ENCODE assay signal across 8 cellular contexts in genomic region chr20:35699127-35699913, GRCh38. TPM values are rescaled to one million over a fixed set of nuclear protein-coding genes. Genes with fewer than 3 reads are reported as not detected.
DNase-seq lines count a peak whose midpoint lies in the region; ATAC-seq and TF ChIP-seq lines count a peak whose summit lies in the region.

NFS1 (minus strand) TSS chr20:35699352; CDS start chr20:35699288, 64 bp downstream.
ROMO1 (plus strand) TSS chr20:35699405; CDS start chr20:35699633, 228 bp downstream.

- H3K4me3 ChIP-seq in AG10803 (ENCODE audit: low read length) (peak within 1 kb of the TSS; percentile 94), coronary artery (peak within 1 kb of the TSS; percentile 90)

- peaks cover 40% of the 10 kb centered on the region for H3K4me1 Mint-ChIP-seq in activated CD4-positive, alpha-beta T cell treated with anti-CD3 and anti-CD28 coated beads, Interleukin-2, amount 10 ng/mL, durations not matched to agents 24 days and 14 days

- H3K27ac ChIP-seq in coronary artery = peak within 1 kb of the TSS; percentile 90 to 93

- TF ChIP-seq CTCF in AG10803 (conservative IDR thresholded peaks at IDR 0.05; ENCODE audit: low read length) = 0 out of 2 replicates have a peak, but pooled peaks have one; percentile 3
- TF ChIP-seq CTCF in coronary artery (IDR thresholded peaks at IDR 0.05) = no peak

- peak within 1 kb of the TSS; percentile 98 for H3K27ac Mint-ChIP-seq in activated CD4-positive, alpha-beta T cell treated with anti-CD3 and anti-CD28 coated beads, Interleukin-2, amount 10 ng/mL, durations not matched to agents 24 days and 14 days

- DNase-seq in AG10803 (ENCODE audit: low read depth) = peak; percentile 73
- peak; percentile 85 to 93 for DNase-seq in NCI-H524 (lab: John Stamatoyannopoulos, UW)
- DNase-seq in activated CD4-positive, alpha-beta T cell treated with anti-CD3 and anti-CD28 coated beads, Interleukin-2, amount 10 ng/mL, durations not matched to agents 24 days and 14 days = peak; percentile 95
- DNase-seq in coronary artery (ENCODE audit: low spot score) = peak; percentile 91
- peak; percentile 76 to 89 for DNase-seq in left colon
- DNase-seq in stimulated activated CD4-positive, alpha-beta T cell treated with anti-CD3 and anti-CD28 coated beads, Interleukin-1b, Interleukin-23, amount 100 ng/mL, for 48 hours = peak; percentile 87

- peaks cover 48% of the 10 kb centered on the region for H3K36me3 Mint-ChIP-seq in activated CD4-positive, alpha-beta T cell treated with anti-CD3 and anti-CD28 coated beads, Interleukin-2, amount 10 ng/mL, durations not matched to agents 24 days and 14 days (ENCODE audit: low read depth)

- intact Hi-C loops in activated CD4-positive, alpha-beta T cell treated with anti-CD3 and anti-CD28 coated beads, Interleukin-2, amount 10 ng/mL, durations not matched to agents 24 days and 14 days (cut with micrococcal nuclease) = loop anchor here (1.0 to 5.0 kb wide), 7 partner anchors 35 to 255 kb away; partner anchors contain the start of genes CPNE1, PHF20, RBM12 and SCAND1
- intact Hi-C loops in left colon (cut with DNase I, micrococcal nuclease) = no loop called here

- no peaks in the 10 kb centered on the region for H3K9me3 Mint-ChIP-seq in activated CD4-positive, alpha-beta T cell treated with anti-CD3 and anti-CD28 coated beads, Interleukin-2, amount 10 ng/mL, durations not matched to agents 24 days and 14 days

- peak within 1 kb of the TSS; percentile 91 for H3K4me3 Mint-ChIP-seq in activated CD4-positive, alpha-beta T cell treated with anti-CD3 and anti-CD28 coated beads, Interleukin-2, amount 10 ng/mL, durations not matched to agents 24 days and 14 days

- H3K27me3 Mint-ChIP-seq in activated CD4-positive, alpha-beta T cell treated with anti-CD3 and anti-CD28 coated beads, Interleukin-2, amount 10 ng/mL, durations not matched to agents 24 days and 14 days = no peaks in the 10 kb centered on the region

- ATAC-seq in GM19025 (IDR thresholded peaks at IDR 0.05; ENCODE audit: low read depth, unreplicated experiment) = peak; percentile 89
- peak; percentile 84 for ATAC-seq in HG03354 (IDR thresholded peaks at IDR 0.05; ENCODE audit: poor library complexity, severe bottlenecking, unreplicated experiment)
- peak; percentile 88 for ATAC-seq in left colon

RNA-seq across cellular contexts. Expression of gene NFS1, which starts in this region (rescaled TPM):
- total RNA-seq in activated CD4-positive, alpha-beta T cell treated with anti-CD3 and anti-CD28 coated beads, Interleukin-2, amount 10 ng/mL, durations not matched to agents 24 days and 14 days = 41.3 and 42.8 TPM in 2 replicates
- total RNA-seq in left colon = 10 to 100 TPM; 31.5 to 39.0 TPM

RNA-seq across cellular contexts. Expression of gene ROMO1, which starts in this region (rescaled TPM):
- total RNA-seq in activated CD4-positive, alpha-beta T cell treated with anti-CD3 and anti-CD28 coated beads, Interleukin-2, amount 10 ng/mL, durations not matched to agents 24 days and 14 days = 82.3 and 94.9 TPM in 2 replicates
- 100 to 1,000 TPM; 148 to 151 TPM for total RNA-seq in left colon

Comparison
In these comparisons a context has a peak if more than half of its experiments do, and no peak if none do; other contexts are left out.
1. Peak in every context shown above with its lines: DNase-seq, ATAC-seq, H3K4me3 ChIP-seq and H3K27ac ChIP-seq.